8 cellular contexts compared by ENCODE assay signal in the genomic region with DNA sequence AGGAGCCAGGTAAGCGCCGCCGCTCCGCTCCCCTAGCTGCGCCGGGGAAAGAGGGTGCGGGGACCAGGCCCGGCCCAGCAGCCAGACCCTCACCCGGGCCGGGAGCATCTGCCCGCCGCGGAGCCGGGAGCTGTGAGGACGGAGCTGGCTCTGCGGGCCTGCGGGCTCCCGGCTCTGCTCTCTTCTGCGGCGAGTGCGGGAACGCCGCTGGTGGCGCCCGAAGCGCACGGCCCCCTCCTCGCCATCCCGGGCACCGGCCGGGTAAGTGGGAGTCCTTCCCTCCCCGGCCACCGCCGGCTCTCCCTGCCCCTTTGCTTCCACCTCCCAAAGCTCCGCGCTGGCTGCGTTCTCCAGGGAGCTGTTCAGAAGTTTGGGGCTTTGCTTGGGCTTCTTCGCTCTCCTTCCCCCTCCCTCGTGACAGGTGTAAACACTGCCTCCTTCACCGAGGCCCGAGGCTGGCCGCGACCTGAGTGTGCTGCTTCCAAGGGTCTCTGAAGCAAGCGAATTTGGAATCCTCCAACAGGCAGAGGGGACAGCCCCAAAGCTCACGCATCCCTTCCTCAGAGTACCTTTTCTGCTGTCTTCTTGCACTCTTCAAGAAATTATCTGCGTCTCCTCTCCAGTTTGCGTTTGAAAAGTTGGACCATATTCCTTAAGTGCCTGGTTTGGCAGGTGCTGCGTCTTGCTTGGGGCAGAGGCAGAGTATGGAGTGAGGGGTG. TPM values are rescaled to one million over a fixed set of nuclear protein-coding genes. Genes with fewer than 3 reads are reported as not detected.
DNase-seq lines count a peak whose midpoint lies in the region; ATAC-seq and TF ChIP-seq lines count a peak whose summit lies in the region.

No MANE protein-coding gene starts in this region.

- no peak for TF ChIP-seq POLR2A in GM18505 (IDR thresholded peaks at IDR 0.05; ENCODE audit: borderline replicate concordance, extremely low read depth, insufficient read depth, insufficient read length)

- peak overlapping the region; percentile 72 for H3K4me3 ChIP-seq in right cardiac atrium (ENCODE audit: low read length)

- no peaks in the 10 kb centered on the region for H3K27me3 Mint-ChIP-seq in activated naive CD8-positive, alpha-beta T cell

- peak overlapping the region; percentile 97 for H3K4me3 Mint-ChIP-seq in activated naive CD8-positive, alpha-beta T cell

- DNase-seq in NCI-H526 (lab: John Stamatoyannopoulos, UW), result peak; percentile 38 to 66
- DNase-seq in right cardiac atrium, result no peak
- DNase-seq in sciatic nerve (ENCODE audit: low spot score), result peak; percentile 68
- DNase-seq in DMS153 (lab: John Stamatoyannopoulos, UW), result no peak
- no peak for DNase-seq in putamen (ENCODE audit: low spot score)

- peak overlapping the region; percentile 100 for H3K27ac Mint-ChIP-seq in activated naive CD8-positive, alpha-beta T cell

- no peaks in the 10 kb centered on the region for H3K4me1 ChIP-seq in right cardiac atrium (ENCODE audit: control insufficient read depth, insufficient read depth, low read length)

- intact Hi-C loops in right cardiac atrium (cut with DNase I) (loop anchor here in 2 of 4 donors (5.0 to 10.0 kb wide), 2 partner anchors 38 to 340 kb away; no protein-coding TSS in a partner anchor), sciatic nerve (cut with DNase I) (no loop called here)

- H3K27me3 ChIP-seq in right cardiac atrium (ENCODE audit: control insufficient read depth, insufficient read depth), result no peaks in the 10 kb centered on the region

- WGBS in right cardiac atrium, result under 1% methylated on average over 48 of the region's 48 CpGs

- peaks cover 40% of the 10 kb centered on the region for H3K4me1 Mint-ChIP-seq in activated naive CD8-positive, alpha-beta T cell (ENCODE audit: low read depth)

- H3K27ac ChIP-seq in right cardiac atrium (ENCODE audit: low read length), result peak overlapping the region; percentile 84

- no peaks in the 10 kb centered on the region for H3K9me3 ChIP-seq in right cardiac atrium (ENCODE audit: control insufficient read depth, low read length)

- peak; percentile 20 for ATAC-seq in GM18505 (IDR thresholded peaks at IDR 0.05; ENCODE audit: unreplicated experiment)
- peak; percentile 7 for ATAC-seq in HG02571 (IDR thresholded peaks at IDR 0.05; ENCODE audit: unreplicated experiment)
- peak; percentile 60 to 61 for ATAC-seq in right cardiac atrium
- no peak for ATAC-seq in sciatic nerve

- peaks cover 5% of the 10 kb centered on the region for H3K36me3 Mint-ChIP-seq in activated naive CD8-positive, alpha-beta T cell

- no peaks in the 10 kb centered on the region for H3K9me3 Mint-ChIP-seq in activated naive CD8-positive, alpha-beta T cell (ENCODE audit: low read depth)

RNA-seq across cellular contexts. Expression of a gene that starts 0.6 kb away (rescaled TPM):
- total RNA-seq in right cardiac atrium (10 to 100 TPM; 12.4 to 16.3 (median 14.6) TPM), sciatic nerve (31.6 TPM)
- 9.4 TPM for polyA plus RNA-seq in right cardiac atrium

Comparison
In these comparisons a context has a peak if more than half of its experiments do, and no peak if none do; other contexts are left out.
1. DNase-seq: peak in NCI-H526 (2 of 2) and sciatic nerve (single experiment); none in right cardiac atrium (0 of 3), DMS153 (single experiment) and putamen (single experiment).